ENCODE assay signal across 15 cellular contexts in the genomic region with DNA sequence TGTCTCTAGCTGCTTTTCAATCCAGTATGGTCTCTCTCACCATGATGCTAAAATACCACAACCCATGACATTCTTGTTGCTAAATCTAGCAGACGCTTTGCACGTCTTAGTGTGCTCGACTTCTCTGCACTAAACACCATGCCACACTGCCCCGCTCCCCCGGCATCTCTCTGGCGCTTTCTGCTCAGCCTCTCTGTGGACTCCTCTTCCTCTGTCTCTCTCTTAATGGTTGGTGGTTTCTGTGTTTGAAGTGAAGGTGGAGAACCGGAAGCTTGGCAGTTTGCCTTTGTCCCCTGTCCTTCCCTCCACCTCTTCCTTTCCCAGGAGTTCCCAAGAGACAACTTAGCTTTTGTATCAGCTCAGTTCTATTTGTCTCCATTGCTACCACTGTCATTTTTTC. TPM values are rescaled to one million over a fixed set of nuclear protein-coding genes. Genes with fewer than 3 reads are reported as not detected.
DNase-seq lines count a peak whose midpoint lies in the region; ATAC-seq, FAIRE-seq and TF ChIP-seq lines count a peak whose summit lies in the region.
"Had no signal": no experiment of that assay in that cellular context is flagged by ENCODE, and none has a peak within 500 bp of the region (broad histone marks: within the 10 kb centered on the region; RNA-seq: fewer than 3 reads in every experiment).

No MANE protein-coding gene starts in this region.

- H3K4me3 Mint-ChIP-seq in activated CD8-positive, alpha-beta T cell treated with anti-CD3 and anti-CD28 coated beads for 36 hours: no peak overlapping the region
- no peak overlapping the region for H3K4me3 Mint-ChIP-seq in nephron progenitor cell

- no peak overlapping the region for H2BK12ac ChIP-seq in trophoblast cell (ENCODE audit: low read length)

- H3K27me3 ChIP-seq in trophoblast cell (ENCODE audit: insufficient read depth, low read length) (no peaks in the 10 kb centered on the region), uterus (no peaks in the 10 kb centered on the region)
- H3K27me3 ChIP-seq: left lung, neutrophil had no signal

- H2AK5ac ChIP-seq in trophoblast cell (ENCODE audit: low read length): no peak overlapping the region

- peak overlapping the region; percentile 27 for H3K27ac Mint-ChIP-seq in activated CD8-positive, alpha-beta T cell treated with anti-CD3 and anti-CD28 coated beads for 36 hours
- H3K27ac Mint-ChIP-seq in nephron progenitor cell: peak overlapping the region; percentile 12

- FAIRE-seq in H54 (lab: Jason Lieb, UNC): peak; percentile 66
- FAIRE-seq: GM18507, urothelium cell line had no signal

- peaks cover 21% of the 10 kb centered on the region for H3K4me1 Mint-ChIP-seq in activated CD8-positive, alpha-beta T cell treated with anti-CD3 and anti-CD28 coated beads for 36 hours (ENCODE audit: low read depth)
- no peaks in the 10 kb centered on the region for H3K4me1 Mint-ChIP-seq in nephron progenitor cell

- H3K9me3 ChIP-seq in trophoblast cell (ENCODE audit: insufficient read depth, low read depth, low read length): no peaks in the 10 kb centered on the region
- H3K9me3 ChIP-seq in uterus: no peaks in the 10 kb centered on the region
- H3K9me3 ChIP-seq: left lung, neutrophil had no signal

- no CpG with 5 or more reads among the region's 7 CpGs for WGBS in trophoblast cell (ENCODE audit: extremely low coverage, insufficient coverage, insufficient read length)

- H3K79me2 ChIP-seq in trophoblast cell (ENCODE audit: control insufficient read depth, insufficient read depth, low read length, poor library complexity): no peaks in the 10 kb centered on the region

- H3K36me3 Mint-ChIP-seq in activated CD8-positive, alpha-beta T cell treated with anti-CD3 and anti-CD28 coated beads for 36 hours (ENCODE audit: low read depth): peaks cover 36% of the 10 kb centered on the region
- peaks cover 44% of the 10 kb centered on the region for H3K36me3 Mint-ChIP-seq in nephron progenitor cell (ENCODE audit: low read depth)

- no peak overlapping the region for H4K8ac ChIP-seq in trophoblast cell (ENCODE audit: low read depth, low read length)

- H2AFZ ChIP-seq in trophoblast cell (ENCODE audit: insufficient read depth, low read length, poor library complexity): no peak overlapping the region

- no peak overlapping the region for H4K91ac ChIP-seq in trophoblast cell (ENCODE audit: low read depth, low read length)

- H2BK5ac ChIP-seq in trophoblast cell (ENCODE audit: low read depth, low read length, poor library complexity): no peak overlapping the region

- POLR2A ChIA-PET in activated CD8-positive, alpha-beta T cell treated with anti-CD3 and anti-CD28 coated beads for 36 hours (lab: Charles Lee): interaction anchor here (0.6 to 0.9 kb wide), 2 partner anchors 8 to 387 kb away, joined by 3 to 4 read pairs; a partner anchor contains a TSS

- H3K4me3 ChIP-seq in trophoblast cell (ENCODE audit: low read depth, low read length) (no peak overlapping the region), uterus (no peak overlapping the region)
- H3K4me3 ChIP-seq: left lung had no signal

- no peaks in the 10 kb centered on the region for H3K9me3 Mint-ChIP-seq in activated CD8-positive, alpha-beta T cell treated with anti-CD3 and anti-CD28 coated beads for 36 hours
- no peaks in the 10 kb centered on the region for H3K9me3 Mint-ChIP-seq in nephron progenitor cell

- no peaks in the 10 kb centered on the region for H3K4me1 ChIP-seq in trophoblast cell (ENCODE audit: control insufficient read depth in 1 of 2, insufficient read depth in 2 of 2, low read length in 2 of 2)
- no peaks in the 10 kb centered on the region for H3K4me1 ChIP-seq in uterus
- H3K4me1 ChIP-seq: left lung had no signal

- no peak overlapping the region for H3K18ac ChIP-seq in trophoblast cell (ENCODE audit: low read length)

- peaks cover 10 to 14% of the 10 kb centered on the region in 2 experiments for H3K36me3 ChIP-seq in trophoblast cell (ENCODE audit: control insufficient read depth in 1 of 2, insufficient read depth in 2 of 2, low read length in 2 of 2)
- H3K36me3 ChIP-seq in uterus: no peaks in the 10 kb centered on the region

- no peak overlapping the region for H3K4me2 ChIP-seq in trophoblast cell (ENCODE audit: low read length)

- TF ChIP-seq POLR2A in H54 (IDR thresholded peaks at IDR 0.05; ENCODE audit: low read depth, low read length) (no peak), uterus (IDR thresholded peaks at IDR 0.05) (no peak)

- ATAC-seq in activated CD8-positive, alpha-beta T cell treated with anti-CD3 and anti-CD28 coated beads for 36 hours: no peak
- ATAC-seq: left lung had no signal

- intact Hi-C loops in activated CD8-positive, alpha-beta T cell treated with anti-CD3 and anti-CD28 coated beads for 36 hours (cut with micrococcal nuclease): no loop called here
- intact Hi-C loops in uterus (cut with DNase I; ENCODE audit: low total_unique reads): no loop called here

- TF ChIP-seq CTCF in activated CD8-positive, alpha-beta T cell treated with anti-CD3 and anti-CD28 coated beads for 36 hours (IDR thresholded peaks at IDR 0.05): no peak
- TF ChIP-seq CTCF in nephron progenitor cell (IDR thresholded peaks at IDR 0.05): no peak
- no peak for TF ChIP-seq CTCF in uterus (IDR thresholded peaks at IDR 0.05)

- no peak overlapping the region for H3K27ac ChIP-seq in trophoblast cell (ENCODE audit: low read depth, low read length)
- no peak overlapping the region for H3K27ac ChIP-seq in uterus
- H3K27ac ChIP-seq: left lung, neutrophil had no signal

- no peak overlapping the region for H3K9ac ChIP-seq in trophoblast cell (ENCODE audit: low read length)

- H4K12ac ChIP-seq in trophoblast cell (ENCODE audit: low read depth, low read length): no peak overlapping the region

- no peak overlapping the region for H3K4ac ChIP-seq in trophoblast cell (ENCODE audit: low read depth, low read length)

- no peak overlapping the region for H2BK120ac ChIP-seq in trophoblast cell (ENCODE audit: insufficient read depth, low read length, poor library complexity)

- CTCF ChIA-PET in activated CD8-positive, alpha-beta T cell treated with anti-CD3 and anti-CD28 coated beads for 36 hours (lab: Charles Lee): interaction anchor here (0.9 to 2.1 kb wide), 4 partner anchors 9 to 273 kb away, joined by 3 to 14 read pairs (median 3); no protein-coding TSS in a partner anchor

- DNase-seq in activated T-cell treated with anti-CD3 and anti-CD28 coated beads, Interleukin-2, amount 50 U/mL, for 1 hour: peak; percentile 19
- DNase-seq in activated T-cell treated with anti-CD3 and anti-CD28 coated beads for 4 hours: no peak
- no peak for DNase-seq in H54 (ENCODE audit: insufficient read length, low spot score)
- DNase-seq in activated CD8-positive, alpha-beta T cell treated with anti-CD3 and anti-CD28 coated beads for 36 hours: no peak
- DNase-seq in nephron progenitor cell: no peak
- no peak for DNase-seq in trophoblast cell
- DNase-seq in uterus: no peak
- no peak for DNase-seq in SK-N-DZ (ENCODE audit: low spot score)
- DNase-seq: ACHN, DMS79 treated with DMSO at 0.1 percent for 48 hours, left lung, NCI-H1436 treated with DMSO at 0.1 percent for 48 hours had no signal

- H3K79me1 ChIP-seq in trophoblast cell (ENCODE audit: low read length): no peaks in the 10 kb centered on the region

- no peak overlapping the region for H3K14ac ChIP-seq in trophoblast cell (ENCODE audit: low read length)

- no peaks in the 10 kb centered on the region for H3K27me3 Mint-ChIP-seq in activated CD8-positive, alpha-beta T cell treated with anti-CD3 and anti-CD28 coated beads for 36 hours
- H3K27me3 Mint-ChIP-seq in nephron progenitor cell (ENCODE audit: low read depth, poor library complexity): no peaks in the 10 kb centered on the region

- no peak overlapping the region for H3K23ac ChIP-seq in trophoblast cell (ENCODE audit: low read length)

RNA-seq across cellular contexts. Expression of a gene that starts 8.8 kb away (rescaled TPM):
- total RNA-seq in activated CD8-positive, alpha-beta T cell treated with anti-CD3 and anti-CD28 coated beads for 36 hours: 10 to 100 TPM; 59.4 to 66.5 TPM
- 28.3 and 28.4 TPM in 2 replicates for polyA plus RNA-seq in trophoblast cell (2013)
- 100 to 1,000 TPM in 1 of 4 donors, 10 to 100 TPM in 3; 43.7 to 134 (median 76.4) TPM for total RNA-seq in uterus
- 34.3 and 36.0 TPM in 2 replicates for polyA plus RNA-seq in SK-N-DZ (2014; cell fraction: cytosol; rRNA removed)
- polyA plus RNA-seq in SK-N-DZ (2014; cell fraction: nucleus; rRNA removed): 62.9 and 103 TPM in 2 replicates

RNA-seq across cellular contexts. Expression of a gene that starts 55.8 kb away (rescaled TPM):
- 10 to 100 TPM; 17.3 to 18.4 TPM for total RNA-seq in activated CD8-positive, alpha-beta T cell treated with anti-CD3 and anti-CD28 coated beads for 36 hours
- 9.5 and 9.7 TPM in 2 replicates for polyA plus RNA-seq in trophoblast cell (2013)
- 10 to 100 TPM in 2 of 4 donors, 1 to 10 TPM in 2; 5.0 to 55.9 (median 18.0) TPM for total RNA-seq in uterus
- polyA plus RNA-seq in SK-N-DZ (2014; cell fraction: cytosol; rRNA removed): 35.3 and 37.5 TPM in 2 replicates
- 67.6 and 84.8 TPM in 2 replicates for polyA plus RNA-seq in SK-N-DZ (2014; cell fraction: nucleus; rRNA removed)

RNA-seq across cellular contexts. Expression of a gene that starts 55.9 kb away (rescaled TPM):
- total RNA-seq in activated CD8-positive, alpha-beta T cell treated with anti-CD3 and anti-CD28 coated beads for 36 hours: 1 to 10 TPM; 3.4 to 4.2 TPM
- 19.4 and 19.6 TPM in 2 replicates for polyA plus RNA-seq in trophoblast cell (2013)
- 10 to 100 TPM in 2 of 4 donors, 1 to 10 TPM in 2; 3.5 to 40.3 (median 17.2) TPM for total RNA-seq in uterus
- polyA plus RNA-seq in SK-N-DZ (2014; cell fraction: cytosol; rRNA removed): 40.5 and 42.5 TPM in 2 replicates
- 29.3 and 42.8 TPM in 2 replicates for polyA plus RNA-seq in SK-N-DZ (2014; cell fraction: nucleus; rRNA removed)
